In genomic region chr7:127540461-127540860, GRCh38 we compare ENCODE assay signal across 2 cellular contexts. TPM values are rescaled to one million over a fixed set of nuclear protein-coding genes. Genes with fewer than 3 reads are reported as not detected.
"Had no signal": no experiment of that assay in that cellular context is flagged by ENCODE, and none has a peak within 500 bp of the region (broad histone marks: within the 10 kb centered on the region; RNA-seq: fewer than 3 reads in every experiment).

No MANE protein-coding gene starts in this region.

RNA-seq across cellular contexts. Expression of gene FSCN3, which starts 53.1 kb away (rescaled TPM):
- polyA plus RNA-seq: GM23248, GM23338 had no signal
